19 cellular contexts compared by ENCODE assay signal in genomic region chr7:105962353-105962752, GRCh38. TPM values are rescaled to one million over a fixed set of nuclear protein-coding genes. Genes with fewer than 3 reads are reported as not detected.
"Had no signal": no experiment of that assay in that cellular context is flagged by ENCODE, and none has a peak within 500 bp of the region (broad histone marks: within the 10 kb centered on the region; RNA-seq: fewer than 3 reads in every experiment).

No MANE protein-coding gene starts in this region.

- H3K36me3 Mint-ChIP-seq: activated naive CD8-positive, alpha-beta T cell; memory B cell; natural killer cell treated with Interleukin-12 subunit alpha and Interleukin-12 subunit beta and Interleukin-15 and Interleukin-18, amount 100 ng/mL, for 72 hours had no signal

- ATAC-seq: activated CD4-positive, CD25-positive, alpha-beta regulatory T cell treated with anti-CD3 and anti-CD28 coated beads, Interleukin-2, amount 50 U/mL, for 24 hours; esophagus mucosa had no signal

- H3K27me3 Mint-ChIP-seq: activated naive CD8-positive, alpha-beta T cell had no signal

- H3K27ac ChIP-seq: thoracic aorta had no signal

- H3K4me1 Mint-ChIP-seq: immature natural killer cell, memory B cell had no signal

- H3K9me3 ChIP-seq: heart right ventricle, thoracic aorta had no signal

- H3K9me3 Mint-ChIP-seq: memory B cell; natural killer cell treated with Interleukin-12 subunit alpha and Interleukin-12 subunit beta and Interleukin-15 and Interleukin-18, amount 100 ng/mL, for 72 hours had no signal

- DNase-seq: activated CD4-positive, alpha-beta T cell treated with anti-CD3 and anti-CD28 coated beads, Interleukin-2, amount 50 U/mL, for 1 hour; activated CD8-positive, alpha-beta memory T cell treated with anti-CD3 and anti-CD28 coated beads for 24 hours; activated CD8-positive, alpha-beta memory T cell treated with anti-CD3 and anti-CD28 coated beads, Interleukin-2, amount 50 U/mL, for 48 hours; activated gamma-delta T cell; cerebellar nuclear complex; effector CD4-positive, alpha-beta T cell; heart right ventricle; immature natural killer cell; left ventricle myocardium superior; nucleus accumbens; right cardiac atrium; stimulated activated CD4-positive, alpha-beta T cell treated with anti-CD3 and anti-CD28 coated beads, Interleukin-4, amount 100 ng/mL, for 1 hour; T1000 had no signal

- H3K4me3 Mint-ChIP-seq: activated naive CD8-positive, alpha-beta T cell; immature natural killer cell; memory B cell; natural killer cell treated with Interleukin-12 subunit alpha and Interleukin-12 subunit beta and Interleukin-15 and Interleukin-18, amount 100 ng/mL, for 72 hours had no signal

- H3K36me3 ChIP-seq: heart right ventricle, thoracic aorta had no signal

- H3K4me3 ChIP-seq: heart right ventricle, thoracic aorta had no signal

- H3K27ac Mint-ChIP-seq: activated naive CD8-positive, alpha-beta T cell; immature natural killer cell; memory B cell; natural killer cell treated with Interleukin-12 subunit alpha and Interleukin-12 subunit beta and Interleukin-15 and Interleukin-18, amount 100 ng/mL, for 72 hours had no signal

- H3K4me1 ChIP-seq: heart right ventricle had no signal

RNA-seq across cellular contexts. Expression of gene CDHR3, which starts 0.7 kb away (rescaled TPM):
- total RNA-seq: natural killer cell treated with Interleukin-12 subunit alpha and Interleukin-12 subunit beta and Interleukin-15 and Interleukin-18, amount 100 ng/mL, for 72 hours had no signal
